17 cellular contexts compared by ENCODE assay signal in genomic region chr2:152456262-152456661, GRCh38.
A peak's percentile ranks its signal among the peaks of the same experiment; 100 is the strongest.
DNase-seq lines count a peak whose midpoint lies in the region; ATAC-seq and TF ChIP-seq lines count a peak whose summit lies in the region.
"Had no signal": no experiment of that assay in that cellular context is flagged by ENCODE, and none has a peak within 500 bp of the region (broad histone marks: within the 10 kb centered on the region; RNA-seq: fewer than 3 reads in every experiment).

No MANE protein-coding gene starts in this region.

- DNase-seq in AG10803 (ENCODE audit: low read depth) (peak; percentile 45), M059J (ENCODE audit: low read depth) (peak; percentile 87), cardiac fibroblast (ENCODE audit: low read depth in 2 of 2) (peak; percentile 41 to 61), kidney epithelial cell (ENCODE audit: low read depth) (peak; percentile 55), mesenteric fat pad (ENCODE audit: low spot score) (no peak)
- no peak for DNase-seq in activated CD4-positive, CD25-positive, alpha-beta regulatory T cell treated with anti-CD3 and anti-CD28 coated beads, Interleukin-2, amount 50 U/mL, for 72 hours
- DNase-seq in activated effector memory CD4-positive, alpha-beta T cell treated with Interleukin-2 at 50 U/mL for 16 hours: no peak
- DNase-seq: activated CD8-positive, alpha-beta T cell treated with anti-CD3 and anti-CD28 coated beads for 36 hours; activated naive CD8-positive, alpha-beta T cell treated with anti-CD3 and anti-CD28 coated beads, Interleukin-2, amount 50 U/mL, for 24 hours; esophagus squamous epithelium; GF-D8; NCI-H2029; NCI-H526; stimulated activated naive B cell treated with anti-CD40 and anti-IgM and Interleukin-4, amounts not matched to agents 10 μg/mL and 1 μg/mL and 100 μg/mL, for 72 hours; upper lobe of right lung had no signal

- TF ChIP-seq CTCF in AG10803 (conservative IDR thresholded peaks at IDR 0.05; ENCODE audit: low read length) (no peak), cardiac fibroblast (IDR thresholded peaks at IDR 0.05; ENCODE audit: low read depth, low read length) (no peak), kidney epithelial cell (IDR thresholded peaks at IDR 0.05; ENCODE audit: insufficient read depth, low read length, poor library complexity, severe bottlenecking) (no peak)

- no peak overlapping the region for H3K4me3 ChIP-seq in AG10803 (ENCODE audit: low read length)
- H3K4me3 ChIP-seq in cardiac fibroblast (replicated peaks in 1 of 2; ENCODE audit: low read depth in 2 of 2, low read length in 2 of 2): no peak overlapping the region
- no peak overlapping the region for H3K4me3 ChIP-seq in kidney epithelial cell (ENCODE audit: low read depth, low read length)
- H3K4me3 ChIP-seq: esophagus squamous epithelium, upper lobe of right lung had no signal

- no peaks in the 10 kb centered on the region for H3K36me3 ChIP-seq in kidney epithelial cell (ENCODE audit: control insufficient read depth, insufficient read depth, low read length)
- H3K36me3 ChIP-seq: esophagus squamous epithelium, upper lobe of right lung had no signal

- no peak for ATAC-seq in GM19467 (IDR thresholded peaks at IDR 0.05; ENCODE audit: unreplicated experiment)
- ATAC-seq: activated CD8-positive, alpha-beta T cell treated with anti-CD3 and anti-CD28 coated beads for 36 hours; activated naive CD8-positive, alpha-beta T cell treated with anti-CD3 and anti-CD28 coated beads, Interleukin-2, amount 50 U/mL, for 24 hours; left lobe of liver; stimulated activated naive B cell treated with anti-CD40 and anti-IgM and Interleukin-4, amounts not matched to agents 10 μg/mL and 1 μg/mL and 100 μg/mL, for 72 hours; upper lobe of right lung had no signal

- H3K27me3 ChIP-seq in kidney epithelial cell (ENCODE audit: control insufficient read depth, insufficient read depth, low read length): no peaks in the 10 kb centered on the region
- H3K27me3 ChIP-seq: esophagus squamous epithelium, upper lobe of right lung had no signal

Comparison
In these comparisons a context has a peak if more than half of its experiments do, and no peak if none do; other contexts are left out.
1. DNase-seq: peak in AG10803 (single experiment), M059J (single experiment), cardiac fibroblast (2 of 2) and kidney epithelial cell (single experiment); none in activated CD4-positive, CD25-positive, alpha-beta regulatory T cell treated with anti-CD3 and anti-CD28 coated beads, Interleukin-2, amount 50 U/mL, for 72 hours (single experiment), activated effector memory CD4-positive, alpha-beta T cell treated with Interleukin-2 at 50 U/mL for 16 hours (single experiment) and mesenteric fat pad (single experiment).